In genomic region chr20:55782861-55783260, GRCh38 we compare ENCODE assay signal across 16 cellular contexts.
"Had no signal": no experiment of that assay in that cellular context is flagged by ENCODE, and none has a peak within 500 bp of the region (broad histone marks: within the 10 kb centered on the region; RNA-seq: fewer than 3 reads in every experiment).

No MANE protein-coding gene starts in this region.

- H3K4me1 ChIP-seq: adrenal gland had no signal

- H3K27me3 ChIP-seq: adrenal gland, cardiac muscle cell, esophagus muscularis mucosa, tibial nerve had no signal

- DNase-seq: activated CD4-positive, alpha-beta memory T cell treated with anti-CD3 and anti-CD28 coated beads, Interleukin-2, amount 10 ng/mL, durations not matched to agents 7 days and 5 days; activated effector memory CD4-positive, alpha-beta T cell treated with Interleukin-2 at 50 U/mL for 16 hours; activated naive CD4-positive, alpha-beta T cell treated with anti-CD3 and anti-CD28 coated beads, Interleukin-2, amount 50 U/mL, for 16 hours; activated T-cell treated with anti-CD3 and anti-CD28 coated beads, Interleukin-2, amount 50 U/mL, for 24 hours; adrenal gland; hippocampal formation; mesenchymal stem cell; naive thymus-derived CD8-positive, alpha-beta T cell; stimulated activated CD4-positive, alpha-beta T cell treated with anti-CD3 and anti-CD28 coated beads, Interleukin-15, amount 100 ng/mL, for 24 hours; stimulated activated CD4-positive, alpha-beta T cell treated with anti-CD3 and anti-CD28 coated beads, Interleukin-4, amount 100 ng/mL, for 1 hour; stimulated activated naive B cell treated with anti-CD40 and anti-IgM and Interleukin-4, amounts not matched to agents 10 μg/mL and 1 μg/mL and 100 μg/mL, for 72 hours; WERI-Rb-1 had no signal

- ATAC-seq: naive thymus-derived CD8-positive, alpha-beta T cell; stimulated activated naive B cell treated with anti-CD40 and anti-IgM and Interleukin-4, amounts not matched to agents 10 μg/mL and 1 μg/mL and 100 μg/mL, for 72 hours had no signal

- H3K36me3 ChIP-seq: adrenal gland, cardiac muscle cell, esophagus muscularis mucosa, tibial nerve, WERI-Rb-1 had no signal

- H3K9me3 ChIP-seq: adrenal gland, esophagus muscularis mucosa, tibial nerve had no signal

- H3K4me3 ChIP-seq: adrenal gland, cardiac muscle cell, skin epidermis had no signal

- H3K27ac ChIP-seq: adrenal gland, cardiac muscle cell, esophagus muscularis mucosa, skin epidermis, tibial nerve, WERI-Rb-1 had no signal
